ENCODE assay signal across 2 cellular contexts in the genomic region with DNA sequence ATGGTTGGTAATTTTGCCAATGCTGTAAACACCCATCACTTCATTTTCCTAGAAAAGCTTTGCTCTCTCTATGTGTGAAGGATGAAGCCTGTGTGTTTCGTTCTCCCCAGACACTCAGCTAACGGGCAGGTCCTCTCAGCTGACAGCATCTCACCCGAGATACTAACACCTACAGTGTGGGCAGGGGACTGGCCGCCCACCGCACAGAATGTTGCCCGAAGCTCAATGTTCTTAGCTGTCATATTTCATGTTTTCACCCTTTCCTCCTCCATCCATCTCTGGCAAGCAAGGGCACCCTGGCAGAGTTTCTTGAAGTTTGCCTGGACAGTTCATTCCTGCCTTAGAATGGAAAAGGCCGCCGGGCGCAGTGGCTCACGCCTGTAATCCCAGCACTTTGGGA.
TF ChIP-seq lines count a peak whose summit lies in the region.

No MANE protein-coding gene starts in this region.

TF ChIP-seq in HepG2, 621 proteins besides CTCF, POLR2A, EP300 and RAD21:
- TF ChIP-seq SRY (CRISPR knock-in tag; IDR thresholded peaks at IDR 0.05), result no peak
- TF ChIP-seq ZNF510 (CRISPR knock-in tag; IDR thresholded peaks at IDR 0.05; ENCODE audit: low read depth), result no peak
- TF ChIP-seq ARNT2 (CRISPR knock-in tag; IDR thresholded peaks at IDR 0.05; ENCODE audit: low read depth), result no peak
- TF ChIP-seq ZKSCAN5 (CRISPR knock-in tag; IDR thresholded peaks at IDR 0.05), result no peak
- no peak for TF ChIP-seq TBX3 (IDR thresholded peaks at IDR 0.05; ENCODE audit: borderline replicate concordance)
- TF ChIP-seq, protein P1, sequence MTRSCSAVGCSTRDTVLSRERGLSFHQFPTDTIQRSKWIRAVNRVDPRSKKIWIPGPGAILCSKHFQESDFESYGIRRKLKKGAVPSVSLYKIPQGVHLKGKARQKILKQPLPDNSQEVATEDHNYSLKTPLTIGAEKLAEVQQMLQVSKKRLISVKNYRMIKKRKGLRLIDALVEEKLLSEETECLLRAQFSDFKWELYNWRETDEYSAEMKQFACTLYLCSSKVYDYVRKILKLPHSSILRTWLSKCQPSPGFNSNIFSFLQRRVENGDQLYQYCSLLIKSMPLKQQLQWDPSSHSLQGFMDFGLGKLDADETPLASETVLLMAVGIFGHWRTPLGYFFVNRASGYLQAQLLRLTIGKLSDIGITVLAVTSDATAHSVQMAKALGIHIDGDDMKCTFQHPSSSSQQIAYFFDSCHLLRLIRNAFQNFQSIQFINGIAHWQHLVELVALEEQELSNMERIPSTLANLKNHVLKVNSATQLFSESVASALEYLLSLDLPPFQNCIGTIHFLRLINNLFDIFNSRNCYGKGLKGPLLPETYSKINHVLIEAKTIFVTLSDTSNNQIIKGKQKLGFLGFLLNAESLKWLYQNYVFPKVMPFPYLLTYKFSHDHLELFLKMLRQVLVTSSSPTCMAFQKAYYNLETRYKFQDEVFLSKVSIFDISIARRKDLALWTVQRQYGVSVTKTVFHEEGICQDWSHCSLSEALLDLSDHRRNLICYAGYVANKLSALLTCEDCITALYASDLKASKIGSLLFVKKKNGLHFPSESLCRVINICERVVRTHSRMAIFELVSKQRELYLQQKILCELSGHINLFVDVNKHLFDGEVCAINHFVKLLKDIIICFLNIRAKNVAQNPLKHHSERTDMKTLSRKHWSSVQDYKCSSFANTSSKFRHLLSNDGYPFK (CRISPR knock-in tag; IDR thresholded peaks at IDR 0.05; ENCODE audit: borderline replicate concordance), result no peak
- no peak for TF ChIP-seq FOSL2 (CRISPR knock-in tag; IDR thresholded peaks at IDR 0.05)
- TF ChIP-seq, protein P2, sequence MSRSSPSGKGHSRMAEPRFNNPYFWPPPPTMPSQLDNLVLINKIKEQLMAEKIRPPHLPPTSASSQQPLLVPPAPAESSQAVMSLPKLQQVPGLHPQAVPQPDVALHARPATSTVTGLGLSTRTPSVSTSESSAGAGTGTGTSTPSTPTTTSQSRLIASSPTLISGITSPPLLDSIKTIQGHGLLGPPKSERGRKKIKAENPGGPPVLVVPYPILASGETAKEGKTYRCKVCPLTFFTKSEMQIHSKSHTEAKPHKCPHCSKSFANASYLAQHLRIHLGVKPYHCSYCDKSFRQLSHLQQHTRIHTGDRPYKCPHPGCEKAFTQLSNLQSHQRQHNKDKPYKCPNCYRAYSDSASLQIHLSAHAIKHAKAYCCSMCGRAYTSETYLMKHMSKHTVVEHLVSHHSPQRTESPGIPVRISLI (CRISPR knock-in tag; IDR thresholded peaks at IDR 0.05; ENCODE audit: borderline replicate concordance), result no peak
- no peak for TF ChIP-seq ONECUT2 (CRISPR knock-in tag; IDR thresholded peaks at IDR 0.05)
- TF ChIP-seq IRF2 (CRISPR knock-in tag; IDR thresholded peaks at IDR 0.05), result no peak
- no peak for TF ChIP-seq ZNF672 (CRISPR knock-in tag; IDR thresholded peaks at IDR 0.05)
- no peak for TF ChIP-seq SOX5 (CRISPR knock-in tag; IDR thresholded peaks at IDR 0.05; ENCODE audit: borderline replicate concordance)
- TF ChIP-seq, protein P3, sequence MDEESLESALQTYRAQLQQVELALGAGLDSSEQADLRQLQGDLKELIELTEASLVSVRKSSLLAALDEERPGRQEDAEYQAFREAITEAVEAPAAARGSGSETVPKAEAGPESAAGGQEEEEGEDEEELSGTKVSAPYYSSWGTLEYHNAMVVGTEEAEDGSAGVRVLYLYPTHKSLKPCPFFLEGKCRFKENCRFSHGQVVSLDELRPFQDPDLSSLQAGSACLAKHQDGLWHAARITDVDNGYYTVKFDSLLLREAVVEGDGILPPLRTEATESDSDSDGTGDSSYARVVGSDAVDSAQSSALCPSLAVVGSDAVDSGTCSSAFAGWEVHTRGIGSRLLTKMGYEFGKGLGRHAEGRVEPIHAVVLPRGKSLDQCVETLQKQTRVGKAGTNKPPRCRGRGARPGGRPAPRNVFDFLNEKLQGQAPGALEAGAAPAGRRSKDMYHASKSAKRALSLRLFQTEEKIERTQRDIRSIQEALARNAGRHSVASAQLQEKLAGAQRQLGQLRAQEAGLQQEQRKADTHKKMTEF (CRISPR knock-in tag; IDR thresholded peaks at IDR 0.05), result no peak
- TF ChIP-seq ZSCAN31 (CRISPR knock-in tag; IDR thresholded peaks at IDR 0.05; ENCODE audit: low read depth), result no peak
- no peak for TF ChIP-seq TBP (CRISPR knock-in tag; IDR thresholded peaks at IDR 0.05)

TF ChIP-seq in SK-N-SH, 30 proteins besides CTCF, POLR2A, EP300 and RAD21:
- TF ChIP-seq NFIC (IDR thresholded peaks at IDR 0.05; ENCODE audit: borderline replicate concordance) (no peak), POLR2AphosphoS5 (IDR thresholded peaks at IDR 0.05; ENCODE audit: low read depth, low read length) (no peak), RCOR1 (IDR thresholded peaks at IDR 0.05; ENCODE audit: low read length) (no peak), SIN3A (IDR thresholded peaks at IDR 0.05; ENCODE audit: borderline replicate concordance, low read depth, low read length) (no peak), ELF1 (IDR thresholded peaks at IDR 0.05) (no peak), RFX5 (IDR thresholded peaks at IDR 0.05; ENCODE audit: low read length) (no peak), FOXJ3 (CRISPR knock-in tag; IDR thresholded peaks at IDR 0.05) (no peak), TEAD4 (IDR thresholded peaks at IDR 0.05; ENCODE audit: borderline replicate concordance, insufficient read depth) (no peak), EZH2phosphoT487 (IDR thresholded peaks at IDR 0.05; ENCODE audit: borderline replicate concordance, low read depth) (no peak), JUND (IDR thresholded peaks at IDR 0.05) (no peak)
- TF ChIP-seq, protein P4, sequence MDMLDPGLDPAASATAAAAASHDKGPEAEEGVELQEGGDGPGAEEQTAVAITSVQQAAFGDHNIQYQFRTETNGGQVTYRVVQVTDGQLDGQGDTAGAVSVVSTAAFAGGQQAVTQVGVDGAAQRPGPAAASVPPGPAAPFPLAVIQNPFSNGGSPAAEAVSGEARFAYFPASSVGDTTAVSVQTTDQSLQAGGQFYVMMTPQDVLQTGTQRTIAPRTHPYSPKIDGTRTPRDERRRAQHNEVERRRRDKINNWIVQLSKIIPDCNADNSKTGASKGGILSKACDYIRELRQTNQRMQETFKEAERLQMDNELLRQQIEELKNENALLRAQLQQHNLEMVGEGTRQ (IDR thresholded peaks at IDR 0.05; ENCODE audit: borderline replicate concordance, low read depth, low read length), result no peak
- TF ChIP-seq, protein P5, sequence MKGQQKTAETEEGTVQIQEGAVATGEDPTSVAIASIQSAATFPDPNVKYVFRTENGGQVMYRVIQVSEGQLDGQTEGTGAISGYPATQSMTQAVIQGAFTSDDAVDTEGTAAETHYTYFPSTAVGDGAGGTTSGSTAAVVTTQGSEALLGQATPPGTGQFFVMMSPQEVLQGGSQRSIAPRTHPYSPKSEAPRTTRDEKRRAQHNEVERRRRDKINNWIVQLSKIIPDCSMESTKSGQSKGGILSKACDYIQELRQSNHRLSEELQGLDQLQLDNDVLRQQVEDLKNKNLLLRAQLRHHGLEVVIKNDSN (IDR thresholded peaks at IDR 0.05; ENCODE audit: borderline replicate concordance, low read depth), result no peak
